16 cellular contexts compared by ENCODE assay signal in the genomic region with DNA sequence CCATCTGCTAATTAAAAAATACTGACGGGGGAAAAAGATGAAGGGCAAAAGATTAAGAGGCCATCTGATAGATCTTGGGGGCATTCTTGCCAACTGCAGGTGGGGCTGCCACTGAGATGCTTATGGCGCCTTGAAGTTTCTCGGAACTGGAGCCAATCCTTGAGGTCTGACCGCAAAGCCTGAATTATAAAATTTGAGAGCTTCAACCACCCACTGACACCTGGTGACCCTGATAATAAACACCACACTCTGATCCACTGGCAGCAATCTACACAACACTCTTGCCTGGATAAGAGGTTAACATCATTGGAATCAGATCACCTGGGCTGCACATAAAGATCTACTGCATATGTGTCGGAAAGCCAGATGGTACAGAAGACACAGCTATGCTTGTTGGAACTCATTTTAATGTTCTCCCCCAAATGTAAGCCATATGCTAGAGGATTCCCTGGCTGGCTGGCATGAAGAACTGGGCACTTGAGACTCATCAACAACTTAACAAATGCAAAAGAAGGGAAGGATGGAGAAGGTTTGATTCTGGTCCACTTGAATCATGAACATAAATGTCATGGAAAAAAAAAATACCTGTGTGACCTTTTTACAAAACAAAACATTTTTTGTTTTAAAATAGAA.
A peak's percentile ranks its signal among the peaks of the same experiment; 100 is the strongest.
DNase-seq lines count a peak whose midpoint lies in the region; ATAC-seq and TF ChIP-seq lines count a peak whose summit lies in the region.
"Had no signal": no experiment of that assay in that cellular context is flagged by ENCODE, and none has a peak within 500 bp of the region (broad histone marks: within the 10 kb centered on the region; RNA-seq: fewer than 3 reads in every experiment).

No MANE protein-coding gene starts in this region.

- peaks cover 13% of the 10 kb centered on the region; the same call in 1 of the 2 replicates for H4K20me1 ChIP-seq in GM23338 (replicated peaks; ENCODE audit: insufficient read depth)

- no peaks in the 10 kb centered on the region for H3K27me3 ChIP-seq in GM23338 (ENCODE audit: insufficient read depth)

- peaks cover 15% of the 10 kb centered on the region for H3K4me1 ChIP-seq in GM23338 (ENCODE audit: insufficient read depth)

- no peak overlapping the region for H3K4me2 ChIP-seq in GM23338
- H3K4me2 ChIP-seq: PC-9 had no signal

- H3K4me1 Mint-ChIP-seq in brain (peaks cover 43% of the 10 kb centered on the region), GM23338 (peaks cover 24% of the 10 kb centered on the region)
- H3K4me1 Mint-ChIP-seq: T-cell had no signal

- H3K36me3 Mint-ChIP-seq in brain (no peaks in the 10 kb centered on the region), GM23338 (ENCODE audit: low read depth) (peaks cover 21% of the 10 kb centered on the region)
- H3K36me3 Mint-ChIP-seq: T-cell had no signal

- H3F3A ChIP-seq in GM23338 (replicated peaks; ENCODE audit: low read depth) = no peaks in the 10 kb centered on the region

- no peak overlapping the region for H3K4me3 ChIP-seq in GM23338
- H3K4me3 ChIP-seq: PC-9 had no signal

- H3K27ac ChIP-seq in GM23338 (ENCODE audit: low read depth) = no peak overlapping the region
- H3K27ac ChIP-seq: PC-9 had no signal

- peak overlapping the region in 2 of 5 experiments; percentile 8 to 33 for H3K4me3 Mint-ChIP-seq in brain
- H3K4me3 Mint-ChIP-seq in GM23338 = no peak overlapping the region
- H3K4me3 Mint-ChIP-seq: T-cell had no signal

- ATAC-seq in HG03280 (IDR thresholded peaks at IDR 0.05; ENCODE audit: unreplicated experiment) = no peak
- ATAC-seq in GM21360 (IDR thresholded peaks at IDR 0.05; ENCODE audit: unreplicated experiment) = no peak
- ATAC-seq in GM23338 = no peak
- ATAC-seq: HepG2, T-cell had no signal

- H3K27ac Mint-ChIP-seq in brain = peak overlapping the region in 4 of 5 experiments; percentile 8 to 86 (median 22)
- no peak overlapping the region for H3K27ac Mint-ChIP-seq in GM23338
- H3K27ac Mint-ChIP-seq: T-cell had no signal

- H3K79me2 ChIP-seq in GM23338 (replicated peaks; ENCODE audit: insufficient read depth) = peaks cover 47% of the 10 kb centered on the region

- H3K9me2 ChIP-seq in GM23338 (ENCODE audit: insufficient read depth) = no peaks in the 10 kb centered on the region; the same call in 1 of the 2 replicates

- peaks cover 0 to 7% (median 3%) of the 10 kb centered on the region in 5 experiments for H3K9me3 Mint-ChIP-seq in brain
- H3K9me3 Mint-ChIP-seq in GM23338 = peaks cover 4% of the 10 kb centered on the region; the same call in 1 of the 3 replicates
- H3K9me3 Mint-ChIP-seq: T-cell had no signal

- peaks cover 3% of the 10 kb centered on the region for H3K27me3 Mint-ChIP-seq in brain
- peaks cover 6% of the 10 kb centered on the region for H3K27me3 Mint-ChIP-seq in GM23338 (ENCODE audit: insufficient read depth, low read depth, poor library complexity)
- H3K27me3 Mint-ChIP-seq: T-cell had no signal

- TF ChIP-seq CTCF in brain (conservative IDR thresholded peaks at IDR 0.05) (no peak), GM23338 (conservative IDR thresholded peaks at IDR 0.05; ENCODE audit: low read depth in 2 of 2) (no peak)

- H3K36me3 ChIP-seq in GM23338 (ENCODE audit: insufficient read depth) = 0 out of 2 replicates have a peak, but pooled peaks cover 3% of the 10 kb centered on the region

- DNase-seq in DMS79 treated with DMSO at 0.1 percent for 48 hours (lab: John Stamatoyannopoulos, UW) (peak; percentile 28), NCI-H2171 treated with DMSO at 0.1 percent for 48 hours (lab: John Stamatoyannopoulos, UW) (peak; percentile 88), superior temporal gyrus (ENCODE audit: extremely low spot score) (peak; percentile 66), GM23338 (ENCODE audit: low spot score) (no peak)
- DNase-seq: COR-L47, DMS53, GOT3, MM.1S, NCI-H1092 treated with DMSO at 0.1 percent for 48 hours, NCI-H187, PC-9, T-cell had no signal

- H2AFZ ChIP-seq in GM23338 = no peak overlapping the region
- H2AFZ ChIP-seq: PC-9 had no signal

TF ChIP-seq in GM23338, 12 proteins besides CTCF, POLR2A, EP300 and RAD21:
- TF ChIP-seq REST (IDR thresholded peaks at IDR 0.05; ENCODE audit: unreplicated experiment) (no peak), EZH2 (IDR thresholded peaks at IDR 0.05; ENCODE audit: low read depth, unreplicated experiment) (no peak), JUNB (IDR thresholded peaks at IDR 0.05; ENCODE audit: unreplicated experiment) (no peak), STAT1 (IDR thresholded peaks at IDR 0.05; ENCODE audit: unreplicated experiment) (no peak), POLR2AphosphoS5 (IDR thresholded peaks at IDR 0.05; ENCODE audit: low read depth) (no peak), EZH2phosphoT487 (IDR thresholded peaks at IDR 0.05; ENCODE audit: unreplicated experiment) (no peak), ZNF331 (CRISPR knock-in tag; IDR thresholded peaks at IDR 0.05; ENCODE audit: low read depth) (no peak), ZNF114 (CRISPR knock-in tag; IDR thresholded peaks at IDR 0.05) (no peak), CREB1 (CRISPR knock-in tag; IDR thresholded peaks at IDR 0.05; ENCODE audit: low read depth) (no peak), NANOG (IDR thresholded peaks at IDR 0.05; ENCODE audit: borderline replicate concordance) (no peak)
- TF ChIP-seq, protein P1, sequence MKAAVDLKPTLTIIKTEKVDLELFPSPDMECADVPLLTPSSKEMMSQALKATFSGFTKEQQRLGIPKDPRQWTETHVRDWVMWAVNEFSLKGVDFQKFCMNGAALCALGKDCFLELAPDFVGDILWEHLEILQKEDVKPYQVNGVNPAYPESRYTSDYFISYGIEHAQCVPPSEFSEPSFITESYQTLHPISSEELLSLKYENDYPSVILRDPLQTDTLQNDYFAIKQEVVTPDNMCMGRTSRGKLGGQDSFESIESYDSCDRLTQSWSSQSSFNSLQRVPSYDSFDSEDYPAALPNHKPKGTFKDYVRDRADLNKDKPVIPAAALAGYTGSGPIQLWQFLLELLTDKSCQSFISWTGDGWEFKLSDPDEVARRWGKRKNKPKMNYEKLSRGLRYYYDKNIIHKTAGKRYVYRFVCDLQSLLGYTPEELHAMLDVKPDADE (IDR thresholded peaks at IDR 0.05) = no peak
